1 cellular context compared by ENCODE assay signal in genomic region chr7:101365956-101366355, GRCh38.
TF ChIP-seq lines count a peak whose summit lies in the region.

No MANE protein-coding gene starts in this region.

TF ChIP-seq in GM23338, 12 proteins besides CTCF, POLR2A, EP300 and RAD21 (continued from another document):
- no peak for TF ChIP-seq ZNF462 (CRISPR knock-in tag; IDR thresholded peaks at IDR 0.05)
- TF ChIP-seq STAT1 (IDR thresholded peaks at IDR 0.05; ENCODE audit: unreplicated experiment): no peak
- TF ChIP-seq REST (IDR thresholded peaks at IDR 0.05; ENCODE audit: unreplicated experiment): no peak
- no peak for TF ChIP-seq POLR2AphosphoS5 (IDR thresholded peaks at IDR 0.05; ENCODE audit: low read depth)
